ENCODE assay signal across 8 cellular contexts in the genomic region with DNA sequence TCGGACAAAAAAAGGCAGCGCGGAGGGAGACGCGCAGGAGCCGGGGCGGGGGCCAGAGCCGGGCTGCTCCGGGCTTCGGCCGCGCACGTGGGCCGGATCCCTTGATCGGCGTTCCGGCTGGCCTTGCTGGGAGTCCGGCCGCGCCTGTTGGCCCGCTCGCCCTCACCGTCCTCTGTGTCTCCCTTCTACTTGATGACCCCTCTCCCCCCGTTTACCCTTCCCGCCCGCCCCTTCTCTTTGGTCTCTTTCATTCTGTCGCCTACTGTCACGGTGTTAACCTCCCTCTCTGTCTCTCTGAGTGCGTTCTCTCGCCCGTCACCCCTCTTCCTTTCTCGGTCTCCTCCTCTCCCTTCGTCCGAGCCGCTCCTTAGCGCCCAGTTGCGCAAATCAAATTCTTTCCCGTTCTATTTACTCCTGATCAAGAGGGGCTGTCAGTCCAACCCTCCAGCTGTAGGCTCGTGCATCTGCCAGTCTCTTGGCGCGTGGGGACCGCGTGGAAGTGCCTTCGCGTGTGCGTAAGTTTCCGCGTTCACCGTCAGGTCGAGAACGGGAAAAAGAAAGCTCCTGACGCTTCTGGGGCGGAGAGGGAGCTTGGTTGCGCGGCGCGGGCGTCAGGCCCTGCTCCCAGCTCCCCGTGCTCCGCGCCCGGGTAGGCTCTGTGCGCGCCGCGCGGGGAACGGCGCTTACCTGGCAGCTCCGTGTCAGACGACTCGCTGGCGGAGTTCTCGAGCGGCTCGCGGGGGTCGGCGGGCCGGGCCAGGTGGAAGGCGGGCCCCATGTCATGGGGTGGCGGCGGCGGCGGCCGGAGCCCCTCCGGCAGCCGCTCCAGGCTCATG. TPM values are rescaled to one million over a fixed set of nuclear protein-coding genes. Genes with fewer than 3 reads are reported as not detected.
A peak's percentile ranks its signal among the peaks of the same experiment; 100 is the strongest.
DNase-seq lines count a peak whose midpoint lies in the region; ATAC-seq and TF ChIP-seq lines count a peak whose summit lies in the region.

No MANE protein-coding gene starts in this region.

- peaks cover 3% of the 10 kb centered on the region; the same call in 1 of the 2 replicates for H3K9me3 ChIP-seq in BE2C

- no peak overlapping the region for H3K27ac Mint-ChIP-seq in osteocyte (ENCODE audit: unreplicated experiment)

- H3K9me3 Mint-ChIP-seq in osteocyte (ENCODE audit: unreplicated experiment): no peaks in the 10 kb centered on the region

- DNase-seq in BE2C: peak; percentile 32
- peak; percentile 53 for DNase-seq in RKO (ENCODE audit: low spot score)
- no peak for DNase-seq in epithelial cell of prostate (ENCODE audit: low read depth, low spot score)
- no peak for DNase-seq in osteocyte (ENCODE audit: extremely low spot score, unreplicated experiment)
- DNase-seq in NCI-H128 (lab: John Stamatoyannopoulos, UW; ENCODE audit: unreplicated experiment): no peak

- no peaks in the 10 kb centered on the region for H3K36me3 ChIP-seq in BE2C

- peaks cover 30% of the 10 kb centered on the region for H3K4me1 Mint-ChIP-seq in osteocyte (ENCODE audit: unreplicated experiment)

- peaks cover 2% of the 10 kb centered on the region for H3K36me3 Mint-ChIP-seq in osteocyte (ENCODE audit: unreplicated experiment)

- peaks cover 80% of the 10 kb centered on the region for H3K27me3 Mint-ChIP-seq in osteocyte (ENCODE audit: unreplicated experiment)

- peak overlapping the region; percentile 94 for H3K27ac ChIP-seq in epithelial cell of prostate

- peak overlapping the region; percentile 65 for H3K4me3 ChIP-seq in BE2C (ENCODE audit: low read depth, low read length)

- H3K4me3 Mint-ChIP-seq in osteocyte (ENCODE audit: unreplicated experiment): peak overlapping the region; percentile 67

- TF ChIP-seq CTCF in BE2C (IDR thresholded peaks at IDR 0.05; ENCODE audit: low read depth, low read length) (no peak), osteocyte (IDR thresholded peaks at IDR 0.05) (no peak)

- ATAC-seq in GM19397 (IDR thresholded peaks at IDR 0.05; ENCODE audit: unreplicated experiment): peak; percentile 20
- ATAC-seq in GM18868 (IDR thresholded peaks at IDR 0.05; ENCODE audit: unreplicated experiment): no peak
- ATAC-seq in GM21737 (IDR thresholded peaks at IDR 0.05; ENCODE audit: unreplicated experiment): no peak

- H3K4me1 ChIP-seq in BE2C: 0 out of 2 replicates have a peak, but pooled peaks cover 4% of the 10 kb centered on the region

- peaks cover 91% of the 10 kb centered on the region for H3K27me3 ChIP-seq in BE2C

RNA-seq across cellular contexts. Expression of a gene that starts 0.8 kb away (rescaled TPM):
- polyA plus RNA-seq in BE2C (2012; ENCODE audit: insufficient read depth, insufficient read length, low read depth): 17.7 TPM
- total RNA-seq in osteocyte: 0.13 TPM in 1 of 2 replicates, not detected in the other

Comparison
In these comparisons a context has a peak if more than half of its experiments do, and no peak if none do; other contexts are left out.
1. DNase-seq: peak in BE2C (single experiment) and RKO (single experiment); none in epithelial cell of prostate (single experiment), osteocyte (single experiment) and NCI-H128 (single experiment).